ENCODE assay signal across 13 cellular contexts in the genomic region with DNA sequence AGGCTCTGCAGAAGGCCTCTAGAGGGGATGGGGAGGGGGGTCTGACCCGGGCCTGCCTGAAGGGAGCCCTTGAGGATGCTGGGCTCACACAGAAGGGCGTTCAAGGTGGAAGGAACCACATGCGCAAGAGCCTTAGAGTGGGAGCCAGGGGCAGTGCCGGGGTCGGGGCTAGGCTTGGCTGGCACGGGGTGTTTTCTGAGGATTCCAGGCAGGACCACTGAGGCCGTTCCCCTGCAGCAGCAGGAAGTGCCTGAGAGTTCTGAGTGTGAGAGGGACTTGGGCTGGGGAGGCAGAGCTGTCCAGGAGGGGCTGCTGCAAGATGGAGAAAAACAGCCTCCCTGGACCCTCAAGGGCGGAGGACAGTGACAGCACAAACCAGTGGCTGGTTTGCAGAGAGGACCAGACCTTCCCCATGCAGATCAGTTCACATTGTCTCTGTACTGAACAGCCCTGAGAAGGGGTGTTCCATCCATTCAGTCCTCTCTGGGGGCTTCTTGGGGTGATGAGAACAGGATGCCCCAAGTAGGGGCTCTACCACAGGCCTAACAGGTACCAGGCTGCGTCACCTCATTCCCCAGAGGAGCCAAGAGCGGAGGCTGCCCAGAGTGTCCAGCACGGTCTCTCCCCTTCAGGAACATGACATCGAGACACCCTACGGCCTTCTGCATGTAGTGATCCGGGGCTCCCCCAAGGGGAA.
"Had no signal": no experiment of that assay in that cellular context is flagged by ENCODE, and none has a peak within 500 bp of the region (broad histone marks: within the 10 kb centered on the region; RNA-seq: fewer than 3 reads in every experiment).

No MANE protein-coding gene starts in this region.

- H3K9me3 ChIP-seq: ovary, tibial nerve, vagina had no signal

- DNase-seq: activated B cell treated with CpG ODN at 0.5 μM for 24 hours; activated CD4-positive, alpha-beta T cell treated with anti-CD3 and anti-CD28 coated beads for 48 hours; activated naive CD4-positive, alpha-beta T cell treated with Interleukin-2 at 50 U/mL for 16 hours; activated naive CD8-positive, alpha-beta T cell treated with anti-CD3 and anti-CD28 coated beads, Interleukin-2, amount 50 U/mL, for 24 hours; hippocampal formation; nephron progenitor cell; stimulated activated CD4-positive, alpha-beta T cell treated with anti-CD3 and anti-CD28 coated beads, Interleukin-4, amount 100 ng/mL, for 1 hour; stimulated activated naive CD4-positive, alpha-beta T cell had no signal

- H3K27me3 ChIP-seq: ovary, vagina had no signal

- H3K4me3 ChIP-seq: ovary, tibial nerve, vagina had no signal

- H3K27ac ChIP-seq: ovary, tibial nerve, vagina had no signal

- ATAC-seq: activated CD8-positive, alpha-beta T cell treated with anti-CD3 and anti-CD28 coated beads for 36 hours; activated naive CD8-positive, alpha-beta T cell treated with anti-CD3 and anti-CD28 coated beads, Interleukin-2, amount 50 U/mL, for 24 hours; esophagus mucosa had no signal

- H3K36me3 ChIP-seq: ovary, tibial nerve had no signal
